1 cellular context compared by ENCODE assay signal in genomic region chr2:68943581-68944568, GRCh38.
TF ChIP-seq lines count a peak whose summit lies in the region.

No MANE protein-coding gene starts in this region.

TF ChIP-seq in HepG2, 621 proteins besides CTCF, POLR2A, EP300 and RAD21 (continued from another document and continues in another):
- TF ChIP-seq ATF6 (CRISPR knock-in tag; conservative IDR thresholded peaks at IDR 0.05) (no peak), CSRNP2 (CRISPR knock-in tag; conservative IDR thresholded peaks at IDR 0.05; ENCODE audit: low read depth) (no peak), CBX2 (IDR thresholded peaks at IDR 0.05; ENCODE audit: low read depth, low read length) (no peak), CBX2 (CRISPR knock-in tag; IDR thresholded peaks at IDR 0.05; ENCODE audit: low read depth) (no peak), ZBTB20 (CRISPR knock-in tag; IDR thresholded peaks at IDR 0.05; ENCODE audit: borderline replicate concordance, low read depth) (no peak), EZH2 (conservative IDR thresholded peaks at IDR 0.05; ENCODE audit: low read depth, low read length) (no peak), ZNF878 (CRISPR knock-in tag; IDR thresholded peaks at IDR 0.05) (no peak), ZNF652 (CRISPR knock-in tag; IDR thresholded peaks at IDR 0.05; ENCODE audit: borderline replicate concordance, low read depth) (no peak), ZSCAN31 (CRISPR knock-in tag; IDR thresholded peaks at IDR 0.05; ENCODE audit: low read depth) (no peak), ZNF710 (CRISPR knock-in tag; IDR thresholded peaks at IDR 0.05; ENCODE audit: borderline replicate concordance) (no peak), TBP (CRISPR knock-in tag; IDR thresholded peaks at IDR 0.05) (no peak), ZSCAN29 (CRISPR knock-in tag; conservative IDR thresholded peaks at IDR 0.05) (no peak), SIN3A (IDR thresholded peaks at IDR 0.05; ENCODE audit: borderline replicate concordance, low read depth, low read length) (no peak), ZMAT5 (CRISPR knock-in tag; IDR thresholded peaks at IDR 0.05; ENCODE audit: borderline replicate concordance, low read depth) (no peak), HINFP (CRISPR knock-in tag; IDR thresholded peaks at IDR 0.05; ENCODE audit: low read depth) (0 out of 2 replicates have a peak, but pooled peaks have one; percentile 49), FOXA3 (CRISPR knock-in tag; IDR thresholded peaks at IDR 0.05) (peak; percentile 16; the same call in 1 of the 2 replicates), CSRNP1 (CRISPR knock-in tag; IDR thresholded peaks at IDR 0.05) (peak; percentile 57; the same call in 1 of the 2 replicates), ZNF614 (CRISPR knock-in tag; IDR thresholded peaks at IDR 0.05; ENCODE audit: borderline replicate concordance) (no peak), NCOA2 (CRISPR knock-in tag; IDR thresholded peaks at IDR 0.05) (no peak), TMF1 (CRISPR knock-in tag; IDR thresholded peaks at IDR 0.05; ENCODE audit: low read depth) (0 out of 2 replicates have a peak, but pooled peaks have one; percentile 40), SOX13 (IDR thresholded peaks at IDR 0.05) (no peak), SOX13 (CRISPR knock-in tag; conservative IDR thresholded peaks at IDR 0.05 in 1 of 2, IDR thresholded peaks at IDR 0.05 in 1 of 2) (no peak), ZNF775 (CRISPR knock-in tag; IDR thresholded peaks at IDR 0.05; ENCODE audit: borderline replicate concordance) (no peak), NFAT5 (CRISPR knock-in tag; IDR thresholded peaks at IDR 0.05) (no peak), ZNF549 (CRISPR knock-in tag; IDR thresholded peaks at IDR 0.05) (no peak), ZBTB10 (CRISPR knock-in tag; IDR thresholded peaks at IDR 0.05; ENCODE audit: borderline replicate concordance) (no peak), ZC3H4 (CRISPR knock-in tag; IDR thresholded peaks at IDR 0.05; ENCODE audit: borderline replicate concordance) (no peak)
